In genomic region chr20:35616465-35617396, GRCh38 we compare ENCODE assay signal across 8 cellular contexts. TPM values are rescaled to one million over a fixed set of nuclear protein-coding genes. Genes with fewer than 3 reads are reported as not detected.
DNase-seq lines count a peak whose midpoint lies in the region; ATAC-seq and TF ChIP-seq lines count a peak whose summit lies in the region.

No MANE protein-coding gene starts in this region.

- H3K4me1 ChIP-seq in neuronal stem cell (ENCODE audit: control insufficient read depth in 2 of 2, insufficient read depth in 1 of 2, low read depth in 1 of 2, low read length in 2 of 2): peaks cover 12% of the 10 kb centered on the region in 2 donors
- peaks cover 0 to 16% of the 10 kb centered on the region in 2 donors for H3K4me1 ChIP-seq in uterus

- H3K79me1 ChIP-seq in neuronal stem cell (ENCODE audit: low read depth, low read length): no peaks in the 10 kb centered on the region

- H2BK15ac ChIP-seq in neuronal stem cell (ENCODE audit: low read length): peak overlapping the region; percentile 83

- peak; percentile 44 to 45 for TF ChIP-seq POLR2A in uterus (IDR thresholded peaks at IDR 0.05)

- intact Hi-C loops in uterus (cut with DNase I; ENCODE audit: low total_unique reads): no loop called here

- no peak overlapping the region for H3K14ac ChIP-seq in neuronal stem cell (ENCODE audit: low read length)

- peak overlapping the region; percentile 60 for H3K18ac ChIP-seq in neuronal stem cell (ENCODE audit: low read length)

- CTCF ChIA-PET in activated naive CD4-positive, alpha-beta T cell treated with anti-CD3 and anti-CD28 coated beads, Interleukin-2, amount 10 ng/mL, durations not matched to agents 7 days and 5 days (lab: Charles Lee): interaction anchor here (0.7 to 1.2 kb wide), 4 partner anchors 12 to 47 kb away, joined by 3 to 4 read pairs (median 3); no protein-coding TSS in a partner anchor

- peak overlapping the region; percentile 53 for H2AK5ac ChIP-seq in neuronal stem cell (ENCODE audit: low read depth, low read length)

- no peak overlapping the region for H3K27ac ChIP-seq in neuronal stem cell (replicated peaks; ENCODE audit: low read length)
- peak overlapping the region; percentile 71 to 87 for H3K27ac ChIP-seq in uterus

- no peak for ATAC-seq in HG03175 (IDR thresholded peaks at IDR 0.05; ENCODE audit: unreplicated experiment)

- H3K9me3 ChIP-seq in neuronal stem cell (replicated peaks in 1 of 2; ENCODE audit: control insufficient read depth in 2 of 2, insufficient read depth in 1 of 2, low read depth in 1 of 2, low read length in 2 of 2): no peaks in the 10 kb centered on the region
- no peaks in the 10 kb centered on the region for H3K9me3 ChIP-seq in uterus

- H3K4me2 ChIP-seq in neuronal stem cell (ENCODE audit: insufficient read depth, low read length, poor library complexity, severe bottlenecking): peak overlapping the region; percentile 57

- H3K36me3 ChIP-seq in neuronal stem cell (replicated peaks in 1 of 2; ENCODE audit: control insufficient read depth in 2 of 2, insufficient read depth in 2 of 2, low read length in 2 of 2) (peaks cover 5 to 12% of the 10 kb centered on the region in 2 donors), uterus (no peaks in the 10 kb centered on the region)

- H3K27me3 Mint-ChIP-seq in activated naive CD4-positive, alpha-beta T cell treated with anti-CD3 and anti-CD28 coated beads, Interleukin-2, amount 10 ng/mL, durations not matched to agents 7 days and 5 days: peaks cover 35% of the 10 kb centered on the region

- H3K9me3 Mint-ChIP-seq in activated naive CD4-positive, alpha-beta T cell treated with anti-CD3 and anti-CD28 coated beads, Interleukin-2, amount 10 ng/mL, durations not matched to agents 7 days and 5 days: no peaks in the 10 kb centered on the region

- no peak overlapping the region for H2BK5ac ChIP-seq in neuronal stem cell (ENCODE audit: low read length)

- peak; percentile 40 for DNase-seq in GF-D8 (lab: John Stamatoyannopoulos, UW)
- DNase-seq in HPDE6-E6E7 (ENCODE audit: extremely low spot score): peak; percentile 87
- peak; percentile 70 for DNase-seq in OCI-M2 (lab: John Stamatoyannopoulos, UW; ENCODE audit: unreplicated experiment)
- DNase-seq in activated naive CD4-positive, alpha-beta T cell treated with anti-CD3 and anti-CD28 coated beads, Interleukin-2, amount 10 ng/mL, durations not matched to agents 7 days and 5 days: peak; percentile 71
- peak; percentile 97 for DNase-seq in glomerular endothelial cell (ENCODE audit: extremely low read depth, low read depth, low spot score)
- DNase-seq in neuronal stem cell (ENCODE audit: low spot score): no peak
- peak; percentile 88 for DNase-seq in uterus

- no peak overlapping the region for H4K8ac ChIP-seq in neuronal stem cell (ENCODE audit: low read depth, low read length)

- peaks cover 0 to 12% (median 0%) of the 10 kb centered on the region in 3 experiments for H3K27me3 ChIP-seq in neuronal stem cell (ENCODE audit: control insufficient read depth in 3 of 3, insufficient read depth in 3 of 3, low read depth in 1 of 3, low read length in 3 of 3)
- H3K27me3 ChIP-seq in uterus: no peaks in the 10 kb centered on the region

- H2AFZ ChIP-seq in neuronal stem cell (ENCODE audit: low read length): peak overlapping the region; percentile 99

- peak overlapping the region; percentile 84 for H3K4me3 Mint-ChIP-seq in activated naive CD4-positive, alpha-beta T cell treated with anti-CD3 and anti-CD28 coated beads, Interleukin-2, amount 10 ng/mL, durations not matched to agents 7 days and 5 days

- H3K23ac ChIP-seq in neuronal stem cell (ENCODE audit: low read depth, low read length, poor library complexity): peak overlapping the region; percentile 59

- no CpG with 5 or more reads among the region's 57 CpGs for whole genome bisulfite sequencing in neuronal stem cell (ENCODE audit: extremely low coverage in 2 of 2, insufficient read length in 2 of 2, insufficient replicate concordance in 1 of 2), 2 donors

- H3K4me3 ChIP-seq in neuronal stem cell (ENCODE audit: low read length in 2 of 2) (peak overlapping the region; percentile 49 to 59), uterus (peak overlapping the region; percentile 46 to 54)

- no peak overlapping the region for H2BK12ac ChIP-seq in neuronal stem cell (ENCODE audit: low read length)

- no peak overlapping the region for H3K9ac ChIP-seq in neuronal stem cell (ENCODE audit: low read depth, low read length, poor library complexity)

- TF ChIP-seq CTCF in uterus (IDR thresholded peaks at IDR 0.05): no peak

- H3K36me3 Mint-ChIP-seq in activated naive CD4-positive, alpha-beta T cell treated with anti-CD3 and anti-CD28 coated beads, Interleukin-2, amount 10 ng/mL, durations not matched to agents 7 days and 5 days: peaks cover 7% of the 10 kb centered on the region

- H2BK120ac ChIP-seq in neuronal stem cell (ENCODE audit: low read depth, low read length): peak overlapping the region; percentile 68

- peak overlapping the region; percentile 94 for H3K27ac Mint-ChIP-seq in activated naive CD4-positive, alpha-beta T cell treated with anti-CD3 and anti-CD28 coated beads, Interleukin-2, amount 10 ng/mL, durations not matched to agents 7 days and 5 days

- no peak overlapping the region for H3K4ac ChIP-seq in neuronal stem cell (ENCODE audit: low read length)

- H4K91ac ChIP-seq in neuronal stem cell (ENCODE audit: low read depth, low read length, poor library complexity): no peak overlapping the region

- H3K4me1 Mint-ChIP-seq in activated naive CD4-positive, alpha-beta T cell treated with anti-CD3 and anti-CD28 coated beads, Interleukin-2, amount 10 ng/mL, durations not matched to agents 7 days and 5 days: peaks cover 42% of the 10 kb centered on the region

RNA-seq across cellular contexts. Expression of gene SPAG4, which starts 1.1 kb away (rescaled TPM):
- total RNA-seq in glomerular endothelial cell: 5.7 and 9.4 TPM in 2 replicates
- polyA plus RNA-seq in neuronal stem cell (2013, experiment 1 of 2): 3.1 TPM
- polyA plus RNA-seq in neuronal stem cell (2013, experiment 2 of 2): 3.2 TPM
- 1 to 10 TPM in 2 of 4 donors, not detected in 2; 2.1 to 8.4 TPM for total RNA-seq in uterus

RNA-seq across cellular contexts. Expression of gene CPNE1, which starts 48.0 kb away (rescaled TPM):
- 93.1 and 149 TPM in 2 replicates for total RNA-seq in glomerular endothelial cell
- polyA plus RNA-seq in neuronal stem cell (2013, experiment 1 of 2): 191 TPM
- polyA plus RNA-seq in neuronal stem cell (2013, experiment 2 of 2): 176 TPM
- 100 to 1,000 TPM in 3 of 4 donors, 10 to 100 TPM in 1; 86.8 to 295 (median 142) TPM for total RNA-seq in uterus

RNA-seq across cellular contexts. Expression of gene RBM12, which starts 48.0 kb away (rescaled TPM):
- total RNA-seq in glomerular endothelial cell (33.0 and 47.3 TPM in 2 replicates), uterus (100 to 1,000 TPM in 1 of 4 donors, 10 to 100 TPM in 2, 1 to 10 TPM in 1; 9.5 to 105 (median 54.4) TPM)
- 127 TPM for polyA plus RNA-seq in neuronal stem cell (2013, experiment 1 of 2)
- 126 TPM for polyA plus RNA-seq in neuronal stem cell (2013, experiment 2 of 2)
